ENCODE assay signal across 1 cellular context in genomic region chr12:52925717-52926595, GRCh38.
TF ChIP-seq lines count a peak whose summit lies in the region.

No MANE protein-coding gene starts in this region.

TF ChIP-seq in HepG2, 621 proteins besides CTCF, POLR2A, EP300 and RAD21 (continued from another document):
- TF ChIP-seq, protein P1, sequence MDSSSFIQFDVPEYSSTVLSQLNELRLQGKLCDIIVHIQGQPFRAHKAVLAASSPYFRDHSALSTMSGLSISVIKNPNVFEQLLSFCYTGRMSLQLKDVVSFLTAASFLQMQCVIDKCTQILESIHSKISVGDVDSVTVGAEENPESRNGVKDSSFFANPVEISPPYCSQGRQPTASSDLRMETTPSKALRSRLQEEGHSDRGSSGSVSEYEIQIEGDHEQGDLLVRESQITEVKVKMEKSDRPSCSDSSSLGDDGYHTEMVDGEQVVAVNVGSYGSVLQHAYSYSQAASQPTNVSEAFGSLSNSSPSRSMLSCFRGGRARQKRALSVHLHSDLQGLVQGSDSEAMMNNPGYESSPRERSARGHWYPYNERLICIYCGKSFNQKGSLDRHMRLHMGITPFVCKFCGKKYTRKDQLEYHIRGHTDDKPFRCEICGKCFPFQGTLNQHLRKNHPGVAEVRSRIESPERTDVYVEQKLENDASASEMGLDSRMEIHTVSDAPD (CRISPR knock-in tag; IDR thresholded peaks at IDR 0.05), result no peak
- no peak for TF ChIP-seq GZF1 (CRISPR knock-in tag; IDR thresholded peaks at IDR 0.05)
- TF ChIP-seq NFATC3 (CRISPR knock-in tag; IDR thresholded peaks at IDR 0.05), result no peak
- TF ChIP-seq CREB1 (IDR thresholded peaks at IDR 0.05), result no peak
- no peak; the same call in 1 of the 2 replicates for TF ChIP-seq CREB1 (CRISPR knock-in tag; IDR thresholded peaks at IDR 0.05)
- no peak for TF ChIP-seq STAT6 (CRISPR knock-in tag; IDR thresholded peaks at IDR 0.05; ENCODE audit: borderline replicate concordance)
- TF ChIP-seq, protein P2, sequence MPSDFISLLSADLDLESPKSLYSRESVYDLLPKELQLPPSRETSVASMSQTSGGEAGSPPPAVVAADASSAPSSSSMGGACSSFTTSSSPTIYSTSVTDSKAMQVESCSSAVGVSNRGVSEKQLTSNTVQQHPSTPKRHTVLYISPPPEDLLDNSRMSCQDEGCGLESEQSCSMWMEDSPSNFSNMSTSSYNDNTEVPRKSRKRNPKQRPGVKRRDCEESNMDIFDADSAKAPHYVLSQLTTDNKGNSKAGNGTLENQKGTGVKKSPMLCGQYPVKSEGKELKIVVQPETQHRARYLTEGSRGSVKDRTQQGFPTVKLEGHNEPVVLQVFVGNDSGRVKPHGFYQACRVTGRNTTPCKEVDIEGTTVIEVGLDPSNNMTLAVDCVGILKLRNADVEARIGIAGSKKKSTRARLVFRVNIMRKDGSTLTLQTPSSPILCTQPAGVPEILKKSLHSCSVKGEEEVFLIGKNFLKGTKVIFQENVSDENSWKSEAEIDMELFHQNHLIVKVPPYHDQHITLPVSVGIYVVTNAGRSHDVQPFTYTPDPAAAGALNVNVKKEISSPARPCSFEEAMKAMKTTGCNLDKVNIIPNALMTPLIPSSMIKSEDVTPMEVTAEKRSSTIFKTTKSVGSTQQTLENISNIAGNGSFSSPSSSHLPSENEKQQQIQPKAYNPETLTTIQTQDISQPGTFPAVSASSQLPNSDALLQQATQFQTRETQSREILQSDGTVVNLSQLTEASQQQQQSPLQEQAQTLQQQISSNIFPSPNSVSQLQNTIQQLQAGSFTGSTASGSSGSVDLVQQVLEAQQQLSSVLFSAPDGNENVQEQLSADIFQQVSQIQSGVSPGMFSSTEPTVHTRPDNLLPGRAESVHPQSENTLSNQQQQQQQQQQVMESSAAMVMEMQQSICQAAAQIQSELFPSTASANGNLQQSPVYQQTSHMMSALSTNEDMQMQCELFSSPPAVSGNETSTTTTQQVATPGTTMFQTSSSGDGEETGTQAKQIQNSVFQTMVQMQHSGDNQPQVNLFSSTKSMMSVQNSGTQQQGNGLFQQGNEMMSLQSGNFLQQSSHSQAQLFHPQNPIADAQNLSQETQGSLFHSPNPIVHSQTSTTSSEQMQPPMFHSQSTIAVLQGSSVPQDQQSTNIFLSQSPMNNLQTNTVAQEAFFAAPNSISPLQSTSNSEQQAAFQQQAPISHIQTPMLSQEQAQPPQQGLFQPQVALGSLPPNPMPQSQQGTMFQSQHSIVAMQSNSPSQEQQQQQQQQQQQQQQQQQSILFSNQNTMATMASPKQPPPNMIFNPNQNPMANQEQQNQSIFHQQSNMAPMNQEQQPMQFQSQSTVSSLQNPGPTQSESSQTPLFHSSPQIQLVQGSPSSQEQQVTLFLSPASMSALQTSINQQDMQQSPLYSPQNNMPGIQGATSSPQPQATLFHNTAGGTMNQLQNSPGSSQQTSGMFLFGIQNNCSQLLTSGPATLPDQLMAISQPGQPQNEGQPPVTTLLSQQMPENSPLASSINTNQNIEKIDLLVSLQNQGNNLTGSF (CRISPR knock-in tag; IDR thresholded peaks at IDR 0.05), result no peak
- TF ChIP-seq TEAD3 (CRISPR knock-in tag; optimal IDR thresholded peaks at IDR 0.05; ENCODE audit: borderline replicate concordance), result peak; percentile 41
- TF ChIP-seq HDAC2 (CRISPR knock-in tag; IDR thresholded peaks at IDR 0.05), result peak; percentile 62; the same call in 1 of the 2 replicates
- TF ChIP-seq ZNF20 (CRISPR knock-in tag; IDR thresholded peaks at IDR 0.05), result no peak
- peak; percentile 32; the same call in 1 of the 2 replicates for TF ChIP-seq MED1 (CRISPR knock-in tag; IDR thresholded peaks at IDR 0.05)
- no peak for TF ChIP-seq PHF20 (CRISPR knock-in tag; IDR thresholded peaks at IDR 0.05)
- no peak for TF ChIP-seq MEIS2 (CRISPR knock-in tag; IDR thresholded peaks at IDR 0.05)
